ENCODE assay signal across 9 cellular contexts in the genomic region with DNA sequence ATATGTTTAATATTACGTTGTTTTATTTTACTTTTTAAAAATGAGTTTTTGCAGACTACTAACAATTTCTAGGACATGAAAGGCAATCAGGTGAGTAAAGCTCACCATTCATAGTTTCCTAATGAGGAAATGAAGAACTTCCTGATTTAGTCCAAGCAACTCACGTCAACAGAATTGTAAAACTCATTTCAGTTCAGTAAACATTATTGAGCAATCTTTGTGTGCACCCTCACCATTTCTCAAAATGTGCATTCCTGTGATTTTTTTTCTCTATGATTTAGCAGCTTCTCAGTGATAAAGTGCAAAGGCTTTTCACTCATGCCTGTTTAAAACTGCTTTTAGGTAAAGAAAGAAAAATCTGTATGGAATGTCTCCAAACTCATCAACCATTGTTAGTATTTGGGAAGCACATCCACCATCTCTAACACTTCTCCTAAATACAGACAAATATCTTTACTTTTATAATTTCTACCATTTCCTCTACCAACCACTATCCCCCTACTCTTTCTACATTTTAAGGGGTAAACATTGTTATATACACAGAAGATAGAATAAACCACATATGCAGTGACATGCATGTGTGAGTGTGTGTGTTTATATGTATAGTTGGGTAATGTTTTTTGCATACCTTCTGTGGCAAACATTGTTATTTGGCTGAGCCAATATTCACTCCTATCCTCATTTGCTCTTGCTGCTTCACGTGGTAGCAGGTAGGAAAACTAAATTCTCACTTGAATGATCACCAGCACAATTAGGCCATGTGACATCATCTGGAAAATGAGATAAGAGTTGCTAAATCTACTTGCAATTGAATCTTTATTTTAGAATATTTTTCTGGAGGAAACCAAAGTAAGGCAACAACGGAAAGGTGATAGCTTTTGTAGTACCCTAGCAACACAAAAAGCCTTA.
DNase-seq lines count a peak whose midpoint lies in the region; ATAC-seq and TF ChIP-seq lines count a peak whose summit lies in the region.
"Had no signal": no experiment of that assay in that cellular context is flagged by ENCODE, and none has a peak within 500 bp of the region (broad histone marks: within the 10 kb centered on the region; RNA-seq: fewer than 3 reads in every experiment).

No MANE protein-coding gene starts in this region.

- no peaks in the 10 kb centered on the region for H3K9me3 ChIP-seq in neutrophil

- no peaks in the 10 kb centered on the region for H3K27me3 ChIP-seq in neutrophil

- ATAC-seq in GM21529 (IDR thresholded peaks at IDR 0.05; ENCODE audit: unreplicated experiment), result no peak
- ATAC-seq in GM18519 (IDR thresholded peaks at IDR 0.05; ENCODE audit: low FRiP score, unreplicated experiment), result no peak

- H3K27ac ChIP-seq in neutrophil, result peak overlapping the region; percentile 88

- H3K4me1 ChIP-seq in neutrophil (ENCODE audit: control insufficient read depth in 1 of 2, insufficient read depth in 1 of 2, low read depth in 1 of 2, low read length in 1 of 2), result peaks cover 65 to 66% of the 10 kb centered on the region in 2 experiments

- peak; percentile 13 for DNase-seq in EL
- DNase-seq in NOMO-1 treated with DMSO at 0.1 percent for 48 hours (lab: John Stamatoyannopoulos, UW; ENCODE audit: unreplicated experiment), result peak; percentile 80
- DNase-seq in cardiac fibroblast (ENCODE audit: low read depth in 2 of 2), result peak; percentile 59
- DNase-seq in amniotic stem cell (lab: John Stamatoyannopoulos, UW), result no peak
- DNase-seq in activated effector memory CD4-positive, alpha-beta T cell treated with anti-CD3 and anti-CD28 coated beads, Interleukin-2, amount 50 U/mL, for 16 hours, result no peak
- DNase-seq: substantia nigra had no signal

- no peaks in the 10 kb centered on the region for H3K36me3 ChIP-seq in neutrophil

- H3K4me3 ChIP-seq in cardiac fibroblast (replicated peaks in 1 of 2; ENCODE audit: low read depth in 2 of 2, low read length in 2 of 2) (no peak overlapping the region), neutrophil (ENCODE audit: low read depth in 1 of 2, low read length in 1 of 2) (no peak overlapping the region)

- no peak for TF ChIP-seq CTCF in cardiac fibroblast (IDR thresholded peaks at IDR 0.05; ENCODE audit: low read depth, low read length)
- TF ChIP-seq CTCF in neutrophil (IDR thresholded peaks at IDR 0.05), result no peak

Comparison
In these comparisons a context has a peak if more than half of its experiments do, and no peak if none do; other contexts are left out.
1. DNase-seq: peak in EL (single experiment), NOMO-1 treated with DMSO at 0.1 percent for 48 hours (single experiment) and cardiac fibroblast (2 of 2); none in amniotic stem cell (single experiment) and activated effector memory CD4-positive, alpha-beta T cell treated with anti-CD3 and anti-CD28 coated beads, Interleukin-2, amount 50 U/mL, for 16 hours (single experiment).